In genomic region chr5:36269479-36269878, GRCh38 we compare ENCODE assay signal across 25 cellular contexts. TPM values are rescaled to one million over a fixed set of nuclear protein-coding genes. Genes with fewer than 3 reads are reported as not detected.
"Had no signal": no experiment of that assay in that cellular context is flagged by ENCODE, and none has a peak within 500 bp of the region (broad histone marks: within the 10 kb centered on the region; RNA-seq: fewer than 3 reads in every experiment).

No MANE protein-coding gene starts in this region.

- H3K27ac Mint-ChIP-seq: IgD-negative memory B cell, T-cell had no signal

- H3K4me1 Mint-ChIP-seq: T-cell had no signal

- H3K27ac ChIP-seq: RWPE1 had no signal

- H3K27me3 Mint-ChIP-seq: IgD-negative memory B cell had no signal

- H3K4me3 Mint-ChIP-seq: IgD-negative memory B cell, T-cell had no signal

- H3K9me3 ChIP-seq: SK-N-SH had no signal

- H3K4me2 ChIP-seq: SK-N-SH had no signal

- DNase-seq: KBM-7, MV-4-11, NCI-H1048, NCI-H1417, NCI-H1436 treated with DMSO at 0.1 percent for 48 hours, NCI-H1694, NCI-H187 treated with DMSO at 0.1 percent for 48 hours, NCI-H2171, NCI-H226, NCI-H446, NCI-H510A, NCI-H524 treated with DMSO at 0.1 percent for 48 hours, NCI-H69, NCI-H774, PC-3, SHP77, SK-N-SH, SW 1271, T-cell had no signal

- H3K9me3 Mint-ChIP-seq: IgD-negative memory B cell, T-cell had no signal

- H3K36me3 Mint-ChIP-seq: IgD-negative memory B cell, T-cell had no signal

- H3K9ac ChIP-seq: SK-N-SH had no signal

RNA-seq across cellular contexts. Expression of gene RANBP3L, which starts 32.2 kb away (rescaled TPM):
- total RNA-seq: HT-29, MCF 10A, OCI-LY7, PC-3, SK-MEL-5, T-cell had no signal
- polyA plus RNA-seq: IgD-negative memory B cell, SK-N-SH had no signal
